In genomic region chr2:47607315-47608061, GRCh38 we compare ENCODE assay signal across 15 cellular contexts. TPM values are rescaled to one million over a fixed set of nuclear protein-coding genes. Genes with fewer than 3 reads are reported as not detected.
DNase-seq lines count a peak whose midpoint lies in the region; ATAC-seq, FAIRE-seq and TF ChIP-seq lines count a peak whose summit lies in the region.
"Had no signal": no experiment of that assay in that cellular context is flagged by ENCODE, and none has a peak within 500 bp of the region (broad histone marks: within the 10 kb centered on the region; RNA-seq: fewer than 3 reads in every experiment).

No MANE protein-coding gene starts in this region.

- no peaks in the 10 kb centered on the region for H3K36me3 ChIP-seq in H7 (replicated peaks; ENCODE audit: control insufficient read depth, insufficient read depth, low read length)
- H3K36me3 ChIP-seq in H1 (ENCODE audit: control insufficient read depth in 2 of 4, insufficient read depth in 4 of 4, low read length in 3 of 4) = no peaks in the 10 kb centered on the region
- H3K36me3 ChIP-seq in neuronal stem cell (replicated peaks in 1 of 2; ENCODE audit: control insufficient read depth in 2 of 2, insufficient read depth in 2 of 2, low read length in 2 of 2) = no peaks in the 10 kb centered on the region

- FAIRE-seq in A549 (lab: Jason Lieb, UNC) = no peak
- no peak for FAIRE-seq in H1 (lab: Jason Lieb, UNC)
- FAIRE-seq: GM12878 had no signal

- H2BK5ac ChIP-seq in H1 (ENCODE audit: low read depth, low read length) = no peak overlapping the region
- H2BK5ac ChIP-seq in neuronal stem cell (ENCODE audit: low read length) = no peak overlapping the region

- no peak overlapping the region for H4K8ac ChIP-seq in H1 (ENCODE audit: extremely low read depth, insufficient read depth, low read length)
- no peak overlapping the region for H4K8ac ChIP-seq in neuronal stem cell (ENCODE audit: low read depth, low read length)

- H2AFZ ChIP-seq in H1 (ENCODE audit: low read length) = no peak overlapping the region
- H2AFZ ChIP-seq in neuronal stem cell (ENCODE audit: low read length) = peak overlapping the region; percentile 68

- POLR2A ChIA-PET in A549 (lab: Yijun Ruan, JAX) (no interaction called here), H1 (lab: Charles Lee; ENCODE audit: partially characterized antibody) (no interaction called here)

- H3K14ac ChIP-seq in H1 (ENCODE audit: insufficient read length) = no peak overlapping the region
- H3K14ac ChIP-seq in neuronal stem cell (ENCODE audit: low read length) = no peak overlapping the region

- TF ChIP-seq CTCF in A549 (IDR thresholded peaks at IDR 0.05) = no peak
- TF ChIP-seq CTCF in H1 (IDR thresholded peaks at IDR 0.05; ENCODE audit: control extremely low read depth in 1 of 3, insufficient read depth in 1 of 3, low read depth in 1 of 3, low read length in 3 of 3) = no peak

- no peak overlapping the region for H2BK20ac ChIP-seq in H1 (ENCODE audit: low read length)

- no peak overlapping the region for H4K91ac ChIP-seq in H1 (replicated peaks; ENCODE audit: insufficient read length, low read length)
- H4K91ac ChIP-seq in neuronal stem cell (ENCODE audit: low read depth, low read length, poor library complexity) = no peak overlapping the region

- no peak overlapping the region for H4K5ac ChIP-seq in H1 (ENCODE audit: insufficient read length, low read depth, low read length)

- H3K4me3 ChIP-seq in A549 (no peak overlapping the region), H7 (ENCODE audit: insufficient read depth, low read depth, low read length) (no peak overlapping the region), H1 (ENCODE audit: extremely low read depth in 1 of 4, insufficient read depth in 2 of 4, low read depth in 3 of 4, low read length in 4 of 4) (no peak overlapping the region), neuronal stem cell (ENCODE audit: low read length in 2 of 2) (no peak overlapping the region)
- H3K4me3 ChIP-seq: GM12878 had no signal

- no peak for TF ChIP-seq POLR2A in A549 (IDR thresholded peaks at IDR 0.05; ENCODE audit: low read length)
- TF ChIP-seq POLR2A in H1 (IDR thresholded peaks at IDR 0.05; ENCODE audit: control extremely low read depth in 1 of 2, low read depth in 2 of 2, low read length in 2 of 2) = no peak

- 53% methylated on average over 9 of the region's 9 CpGs for WGBS in A549 (ENCODE audit: missing lambda C conversion rate)
- WGBS in H1 (ENCODE audit: extremely low coverage in 1 of 2, insufficient coverage in 1 of 2, insufficient read length in 1 of 2, insufficient replicate concordance in 2 of 2, low coverage in 1 of 2, low lambda C conversion rate in 2 of 2, missing lambda C conversion rate in 1 of 2), 2 experiments = 84% methylated on average over 9 of the region's 9 CpGs; no CpG with 5 or more reads in 1 of the 2 experiments
- WGBS in neuronal stem cell (ENCODE audit: extremely low coverage in 2 of 2, insufficient read length in 2 of 2, insufficient replicate concordance in 1 of 2), 2 donors = no CpG with 5 or more reads among the region's 9 CpGs

- no peak for TF ChIP-seq RAD21 in A549 (conservative IDR thresholded peaks at IDR 0.05 in 1 of 2, IDR thresholded peaks at IDR 0.05 in 1 of 2)
- TF ChIP-seq RAD21 in H1 (IDR thresholded peaks at IDR 0.05 in 1 of 2, conservative IDR thresholded peaks at IDR 0.05 in 1 of 2; ENCODE audit: low read depth in 2 of 2, low read length in 2 of 2) = no peak

- no peak for TF ChIP-seq EP300 in A549 (IDR thresholded peaks at IDR 0.05)
- no peak for TF ChIP-seq EP300 in H1 (IDR thresholded peaks at IDR 0.05; ENCODE audit: borderline replicate concordance in 1 of 2, low read depth in 2 of 2, low read length in 2 of 2)

- H2AK5ac ChIP-seq in H1 (ENCODE audit: low read depth, low read length) (no peak overlapping the region), neuronal stem cell (ENCODE audit: low read depth, low read length) (no peak overlapping the region)

- H3K9ac ChIP-seq in H1 (replicated peaks in 1 of 4; ENCODE audit: extremely low read depth in 1 of 4, low read depth in 3 of 4, low read length in 3 of 4) (no peak overlapping the region), neuronal stem cell (ENCODE audit: low read depth, low read length, poor library complexity) (no peak overlapping the region)

- H3K23me2 ChIP-seq in H1 (ENCODE audit: low read depth, low read length) = no peaks in the 10 kb centered on the region

- H3K4me1 ChIP-seq in A549 = no peaks in the 10 kb centered on the region
- peaks cover 0 to 10% (median 3%) of the 10 kb centered on the region in 4 experiments; a peak in 3 of 7 replicates for H3K4me1 ChIP-seq in H1 (replicated peaks in 1 of 4; ENCODE audit: control insufficient read depth in 3 of 4, insufficient read depth in 4 of 4, low read length in 3 of 4)
- H3K4me1 ChIP-seq in neuronal stem cell (ENCODE audit: control insufficient read depth in 2 of 2, insufficient read depth in 1 of 2, low read depth in 1 of 2, low read length in 2 of 2) = peaks cover 6 to 12% of the 10 kb centered on the region in 2 donors

- H3K18ac ChIP-seq in H1 (ENCODE audit: extremely low read depth, low read length) = no peak overlapping the region
- H3K18ac ChIP-seq in neuronal stem cell (ENCODE audit: low read length) = peak overlapping the region; percentile 3

- no peak overlapping the region for H3K4ac ChIP-seq in H1 (replicated peaks; ENCODE audit: insufficient read length, low read depth, low read length)
- no peak overlapping the region for H3K4ac ChIP-seq in neuronal stem cell (ENCODE audit: low read length)

- no peaks in the 10 kb centered on the region for H3K9me3 ChIP-seq in A549
- H3K9me3 ChIP-seq in H1 (ENCODE audit: insufficient read depth in 2 of 2, low read depth in 1 of 2, low read length in 1 of 2) = no peaks in the 10 kb centered on the region
- H3K9me3 ChIP-seq in neuronal stem cell (replicated peaks in 1 of 2; ENCODE audit: control insufficient read depth in 2 of 2, insufficient read depth in 1 of 2, low read depth in 1 of 2, low read length in 2 of 2) = no peaks in the 10 kb centered on the region

- no peaks in the 10 kb centered on the region for H3K79me1 ChIP-seq in H1 (ENCODE audit: low read depth, low read length)
- no peaks in the 10 kb centered on the region for H3K79me1 ChIP-seq in neuronal stem cell (ENCODE audit: low read depth, low read length)

- no peak overlapping the region for H3K23ac ChIP-seq in H1 (ENCODE audit: insufficient read length)
- H3K23ac ChIP-seq in neuronal stem cell (ENCODE audit: low read depth, low read length, poor library complexity) = no peak overlapping the region

- H4K20me1 ChIP-seq in H1 (replicated peaks in 1 of 2; ENCODE audit: control insufficient read depth in 1 of 2, insufficient read depth in 2 of 2, low read length in 2 of 2) = no peaks in the 10 kb centered on the region

- H3K4me2 ChIP-seq in A549 (no peak overlapping the region), H1 (ENCODE audit: insufficient read depth in 1 of 2, low read depth in 2 of 2, low read length in 2 of 2) (no peak overlapping the region), neuronal stem cell (ENCODE audit: insufficient read depth, low read length, poor library complexity, severe bottlenecking) (no peak overlapping the region)

- H3K27me3 ChIP-seq in H7 (ENCODE audit: control insufficient read depth, insufficient read depth, low read length) = no peaks in the 10 kb centered on the region
- H3K27me3 ChIP-seq in H1 (replicated peaks in 1 of 4; ENCODE audit: control insufficient read depth in 3 of 4, extremely low read depth in 1 of 4, insufficient read depth in 3 of 4, low read length in 3 of 4) = no peaks in the 10 kb centered on the region
- H3K27me3 ChIP-seq in neuronal stem cell (ENCODE audit: control insufficient read depth in 3 of 3, insufficient read depth in 3 of 3, low read depth in 1 of 3, low read length in 3 of 3) = no peaks in the 10 kb centered on the region

- H2BK15ac ChIP-seq in H1 (ENCODE audit: low read length) (no peak overlapping the region), neuronal stem cell (ENCODE audit: low read length) (no peak overlapping the region)

- H3K56ac ChIP-seq in H1 (replicated peaks; ENCODE audit: insufficient read length, low read depth, low read length) = no peak overlapping the region

- H2BK120ac ChIP-seq in H1 (replicated peaks; ENCODE audit: low read depth, low read length) (no peak overlapping the region), neuronal stem cell (ENCODE audit: low read depth, low read length) (no peak overlapping the region)

- CTCF ChIA-PET in A549 (lab: Yijun Ruan, JAX) (interaction anchor here (1.2 kb wide), 1 partner anchor 9 kb away, joined by 3 read pairs; no protein-coding TSS in a partner anchor), H1 (lab: Charles Lee; ENCODE audit: partially characterized antibody) (interaction anchor here (1.1 to 1.7 kb wide), 4 partner anchors 16 to 160 kb away, joined by 3 to 5 read pairs (median 4); no protein-coding TSS in a partner anchor)

- DNase-seq in A549 (ENCODE audit: low read depth in 1 of 2, low spot score in 1 of 2) = no peak
- peak; percentile 50 for DNase-seq in H7
- DNase-seq in H1 (ENCODE audit: low read depth in 1 of 2, low spot score in 2 of 2) = no peak
- DNase-seq in neuronal stem cell (ENCODE audit: low spot score) = no peak
- DNase-seq in OCI-M2 (lab: John Stamatoyannopoulos, UW; ENCODE audit: unreplicated experiment) = no peak
- DNase-seq in DMS 273 treated with DMSO at 0.1 percent for 48 hours (lab: John Stamatoyannopoulos, UW) = no peak
- DNase-seq: C1 segment of cervical spinal cord; Calu3; CD4-positive, alpha-beta T cell; DMS79 had no signal

- H3K79me2 ChIP-seq in H1 (ENCODE audit: control insufficient read depth in 1 of 2, insufficient read depth in 2 of 2, low read length in 2 of 2) = no peaks in the 10 kb centered on the region

- no peak overlapping the region for H3K27ac ChIP-seq in A549
- no peak overlapping the region for H3K27ac ChIP-seq in H1 (ENCODE audit: low read depth, low read length)
- H3K27ac ChIP-seq in neuronal stem cell (replicated peaks; ENCODE audit: low read length) = no peak overlapping the region

- ATAC-seq in A549 (no peak), GM18517 (IDR thresholded peaks at IDR 0.05; ENCODE audit: unreplicated experiment) (no peak)
- ATAC-seq: GM12878 had no signal

- no peak overlapping the region for H2BK12ac ChIP-seq in H1 (ENCODE audit: low read depth, low read length)
- no peak overlapping the region for H2BK12ac ChIP-seq in neuronal stem cell (ENCODE audit: low read length)

RNA-seq across cellular contexts. Expression of gene KCNK12, which starts 36.7 kb away (rescaled TPM):
- polyA plus RNA-seq in A549 (2011; rRNA removed) (0.01 TPM in 2 replicates), A549 (2017; fragmentation: RNase III; extraction: RNeasy Plus Mini Kit Qiagen cat#74134 plus additional on column Dnase treatment) (0.01 TPM in 2 of 3 replicates, not detected in the other), H1 (2011; rRNA removed) (8.4 and 10.1 TPM in 2 replicates)
- 0.01 and 0.04 TPM in 2 replicates for polyA plus RNA-seq in A549 (2012; cell fraction: cytosol; rRNA removed)
- polyA plus RNA-seq in A549 (2012; cell fraction: nucleus; rRNA removed) = 0.02 and 0.04 TPM in 2 replicates
- polyA minus RNA-seq in A549 (2011; rRNA and poly(A)+ RNA removed) = 0.17 TPM in 1 of 2 replicates, not detected in the other
- total RNA-seq in H7 (2014; rRNA removed; shearing (Covaris generic)) = 9.6 and 16.0 TPM in 2 replicates
- total RNA-seq in H1 (2021; fragmentation: NEBNext Ultra II Directional; extraction: Animal tissue kit (Norgen Biotek cat#: 25700)) = 7.2 and 8.5 TPM in 2 replicates
- polyA plus RNA-seq in H1 (2011; cell fraction: cytosol; rRNA removed) = 6.4 TPM
- 9.6 TPM for polyA plus RNA-seq in H1 (2011; cell fraction: nucleus; rRNA removed)
- polyA plus RNA-seq in H1 (2012, experiment 1 of 2) = 2.5 to 7.0 TPM (median 5.2 TPM) in 4 replicates
- polyA plus RNA-seq in H1 (2012, experiment 2 of 2) = 2.4 TPM
- polyA plus RNA-seq in H1 (2013, experiment 1 of 2) = 4.2 TPM
- 4.1 TPM for polyA plus RNA-seq in H1 (2013, experiment 2 of 2)
- 3.8 and 4.5 TPM in 2 replicates for polyA minus RNA-seq in H1 (2011; rRNA and poly(A)+ RNA removed)
- 6.3 TPM for polyA minus RNA-seq in H1 (2011; cell fraction: cytosol; rRNA and poly(A)+ RNA removed)
- 8.6 TPM for polyA minus RNA-seq in H1 (2011; cell fraction: nucleus; rRNA and poly(A)+ RNA removed)
- 7.9 TPM for polyA plus RNA-seq in neuronal stem cell (2013, experiment 1 of 2)
- 7.8 TPM for polyA plus RNA-seq in neuronal stem cell (2013, experiment 2 of 2)
- total RNA-seq: A172, Calu3, H4, HT-29 had no signal

Comparison
In these comparisons a context has a peak if more than half of its experiments do, and no peak if none do; other contexts are left out.
1. Of the 18 proteins assayed by ChIP-seq in both H1 and A549: peak only in H1: none; only in A549: none; in both: MAFK; in neither: 17.